9 cellular contexts compared by ENCODE assay signal in the genomic region with DNA sequence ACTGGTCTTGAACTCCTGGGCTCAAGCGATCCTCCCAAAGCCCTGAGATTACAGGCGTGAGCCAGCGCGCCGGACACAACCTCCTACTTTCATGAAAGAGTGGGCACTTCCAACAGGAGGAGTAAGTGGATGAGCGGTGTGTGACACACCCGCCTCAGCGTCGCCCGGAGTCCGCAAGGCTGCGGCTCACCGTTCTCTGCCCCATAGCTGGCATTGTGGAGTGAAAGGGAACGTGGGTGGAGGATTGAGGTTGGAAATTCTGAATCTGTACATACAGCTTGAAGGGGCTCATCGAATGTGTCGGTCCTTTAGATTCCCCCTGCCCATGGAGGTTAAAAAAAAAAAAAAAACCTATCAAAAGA. TPM values are rescaled to one million over a fixed set of nuclear protein-coding genes. Genes with fewer than 3 reads are reported as not detected.
DNase-seq lines count a peak whose midpoint lies in the region; ATAC-seq, FAIRE-seq and TF ChIP-seq lines count a peak whose summit lies in the region.
"Had no signal": no experiment of that assay in that cellular context is flagged by ENCODE, and none has a peak within 500 bp of the region (broad histone marks: within the 10 kb centered on the region; RNA-seq: fewer than 3 reads in every experiment).

No MANE protein-coding gene starts in this region.

- in situ Hi-C loops in GM12878 (cut with MboI), result no loop called here

- TF ChIP-seq RAD21 in GM12878 (IDR thresholded peaks at IDR 0.05; ENCODE audit: insufficient read depth, low read depth, low read length), result no peak

- peak; percentile 93 for DNase-seq in RKO (ENCODE audit: low spot score)
- DNase-seq in GM12878 (ENCODE audit: low read depth, low spot score), result no peak
- peak; percentile 66 for DNase-seq in left lobe of liver (ENCODE audit: low spot score)
- peak; percentile 48 to 53 for DNase-seq in stimulated activated CD4-positive, alpha-beta T cell treated with anti-CD3 and anti-CD28 coated beads, Interleukin-2, amount 100 ng/mL, for 48 hours
- DNase-seq in GM03348 (ENCODE audit: low spot score), result no peak
- DNase-seq in cerebellum (ENCODE audit: low spot score), result no peak

- POLR2A ChIA-PET in GM12878 (lab: Charles Lee), result interaction anchor here (0.7 to 1.4 kb wide), 3 partner anchors 14 to 1291 kb away, joined by 3 to 10 read pairs (median 3); no protein-coding TSS in a partner anchor

- no peak for FAIRE-seq in GM12878 (lab: Jason Lieb, UNC)
- FAIRE-seq: endometrium had no signal

- no peak for TF ChIP-seq POLR2A in GM12878 (IDR thresholded peaks at IDR 0.05; ENCODE audit: low read depth, low read length)

- SMC1A ChIA-PET in GM12878 (lab: Charles Lee; ENCODE audit: uncharacterized antibody, unreplicated experiment), result interaction anchor here (0.8 to 1.4 kb wide), 3 partner anchors 19 to 98 kb away, joined by 3 to 5 read pairs (median 4); no protein-coding TSS in a partner anchor

- peak overlapping the region; percentile 64 for H3K9ac ChIP-seq in GM12878 (ENCODE audit: control insufficient read depth, insufficient read depth, low read length)

- no peaks in the 10 kb centered on the region; the same call in 1 of the 2 replicates for H3K4me1 ChIP-seq in GM12878 (ENCODE audit: control insufficient read depth, insufficient read depth, low read length)

- no peak overlapping the region for H3K27ac ChIP-seq in GM12878 (ENCODE audit: control insufficient read depth, insufficient read depth)

- CTCF ChIA-PET in GM12878 (lab: Yijun Ruan, JAX), result interaction anchor here (1.3 to 1.8 kb wide), 2 partner anchors 14 to 25 kb away, joined by 4 to 8 read pairs; no protein-coding TSS in a partner anchor

- no peak for TF ChIP-seq CTCF in GM12878 (IDR thresholded peaks at IDR 0.05 in 2 of 3, conservative IDR thresholded peaks at IDR 0.05 in 1 of 3; ENCODE audit: control insufficient read depth in 2 of 3, extremely low read depth in 1 of 3, insufficient read depth in 1 of 3, low read depth in 3 of 3, low read length in 3 of 3)

- no peaks in the 10 kb centered on the region for H3K79me2 ChIP-seq in GM12878 (ENCODE audit: control insufficient read depth, insufficient read depth, low read length)

- TF ChIP-seq EP300 in GM12878 (IDR thresholded peaks at IDR 0.05; ENCODE audit: borderline replicate concordance in 1 of 2, control insufficient read depth in 1 of 2, low read depth in 2 of 2, low read length in 2 of 2), result no peak

- no TSS peak for BruUV-seq in GM12878 (replicated peaks; lab: Mats Ljungman, UMichigan)

- ATAC-seq in GM18870 (IDR thresholded peaks at IDR 0.05; ENCODE audit: unreplicated experiment) (peak; percentile 24), HG02938 (IDR thresholded peaks at IDR 0.05; ENCODE audit: unreplicated experiment) (peak; percentile 28), GM12878 (peak; percentile 18), left lobe of liver (peak; percentile 67)

- H3K27me3 ChIP-seq in GM12878 (replicated peaks in 1 of 2; ENCODE audit: control insufficient read depth in 2 of 2, insufficient read depth in 2 of 2, low read length in 1 of 2), result peaks cover 0 to 3% of the 10 kb centered on the region in 2 experiments; a peak in 2 of 4 replicates

- H3K4me3 ChIP-seq in GM12878, result peak overlapping the region; percentile 77

- H3K4me2 ChIP-seq in GM12878 (ENCODE audit: control insufficient read depth, insufficient read depth), result peak overlapping the region; percentile 68

- RAD21 ChIA-PET in GM12878 (lab: Charles Lee; ENCODE audit: unreplicated experiment), result interaction anchor here (0.9 to 3.3 kb wide), 4 partner anchors 13 to 191 kb away, joined by 3 to 22 read pairs (median 8); no protein-coding TSS in a partner anchor

- 32% methylated on average over 16 of the region's 16 CpGs for WGBS in GM12878 (ENCODE audit: insufficient coverage, insufficient replicate concordance, low lambda C conversion rate, missing lambda C conversion rate)

- intact Hi-C loops in GM12878 (cut with micrococcal nuclease; ENCODE audit: unreplicated experiment), result no loop called here

- H2AFZ ChIP-seq in GM12878 (ENCODE audit: control insufficient read depth, low read depth, low read length), result peak overlapping the region; percentile 88

- no peaks in the 10 kb centered on the region for H4K20me1 ChIP-seq in GM12878 (ENCODE audit: control insufficient read depth, insufficient read depth)

- H3K9me3 ChIP-seq in GM12878 (replicated peaks; ENCODE audit: control insufficient read depth, insufficient read depth, low read length), result no peaks in the 10 kb centered on the region

- H3K36me3 ChIP-seq in GM12878 (ENCODE audit: control insufficient read depth in 2 of 2, insufficient read depth in 2 of 2, low read length in 1 of 2), result no peaks in the 10 kb centered on the region

RNA-seq across cellular contexts. Expression of a gene that starts 0.5 kb away (rescaled TPM):
- total RNA-seq in GM12878 (2013; cell fraction: nucleolus; rRNA removed), result 4.0 and 4.3 TPM in 2 replicates
- total RNA-seq in GM12878 (2014; rRNA removed) (6.9 and 11.1 TPM in 2 replicates), GM12878 (2014; rRNA removed; fragmentation: Illumina TruSeq; extraction: Trizol) (14.7 and 15.6 TPM in 2 replicates), GM12878 (2021) (11.0 and 11.4 TPM in 2 replicates), left lobe of liver (82.1 TPM), cerebellum (36.8 TPM)
- 12.7 TPM for polyA plus RNA-seq in GM12878 (2011; ENCODE audit: low read depth)
- polyA plus RNA-seq in GM12878 (2011; rRNA removed) (2.8 and 3.4 TPM in 2 replicates), GM12878 (2014; fragmentation: Illumina TruSeq; extraction: Trizol) (15.6 and 17.8 TPM in 2 replicates), GM12878 (2014; fragmentation: Nextera tagmentation; extraction: Ambion mirVana) (10 to 100 TPM in 1 of 2 experiments, 1 to 10 TPM in 1; 5.1 to 10.0 TPM), GM12878 (2014; rRNA removed) (10.0 and 12.6 TPM in 2 replicates), GM12878 (2016; fragmentation: Nextera tagmentation; extraction: Ambion mirVana) (10 to 100 TPM; 10.9 to 13.7 TPM)
- 1.3 and 1.6 TPM in 2 replicates for polyA plus RNA-seq in GM12878 (2011; cell fraction: cytosol; rRNA removed)
- 0.45 and 0.51 TPM in 2 replicates for polyA plus RNA-seq in GM12878 (2011; cell fraction: nucleus; rRNA removed)
- 17.3 and 17.8 TPM in 2 replicates for polyA plus RNA-seq in GM12878 (2012)
- 0.73 and 1.1 TPM in 2 replicates for polyA minus RNA-seq in GM12878 (2011; rRNA and poly(A)+ RNA removed)
- polyA minus RNA-seq in GM12878 (2011; cell fraction: cytosol; rRNA and poly(A)+ RNA removed), result not detected in 2 replicates
- polyA minus RNA-seq in GM12878 (2011; cell fraction: nucleus; rRNA and poly(A)+ RNA removed), result 0.24 and 0.38 TPM in 2 replicates

RNA-seq across cellular contexts. Expression of a gene that starts 46.3 kb away (rescaled TPM):
- 100 and 110 TPM in 2 replicates for total RNA-seq in GM12878 (2013; cell fraction: nucleolus; rRNA removed)
- total RNA-seq in GM12878 (2014; rRNA removed) (12.5 and 13.3 TPM in 2 replicates), GM12878 (2014; rRNA removed; fragmentation: Illumina TruSeq; extraction: Trizol) (8.0 and 8.1 TPM in 2 replicates), GM12878 (2021) (30.0 and 31.7 TPM in 2 replicates), left lobe of liver (31.3 TPM), cerebellum (20.5 TPM)
- polyA plus RNA-seq in GM12878 (2011; ENCODE audit: low read depth), result 7.3 TPM
- polyA plus RNA-seq in GM12878 (2011; rRNA removed) (18.8 and 27.8 TPM in 2 replicates), GM12878 (2014; fragmentation: Illumina TruSeq; extraction: Trizol) (8.6 and 16.9 TPM in 2 replicates), GM12878 (2014; fragmentation: Nextera tagmentation; extraction: Ambion mirVana) (1 to 10 TPM; 2.5 to 2.6 TPM), GM12878 (2014; rRNA removed) (21.1 and 23.3 TPM in 2 replicates), GM12878 (2016; fragmentation: Nextera tagmentation; extraction: Ambion mirVana) (10 to 100 TPM; 19.0 to 22.0 TPM)
- polyA plus RNA-seq in GM12878 (2011; cell fraction: cytosol; rRNA removed), result 31.9 and 34.2 TPM in 2 replicates
- 45.1 and 52.6 TPM in 2 replicates for polyA plus RNA-seq in GM12878 (2011; cell fraction: nucleus; rRNA removed)
- polyA plus RNA-seq in GM12878 (2012), result 11.9 and 19.2 TPM in 2 replicates
- 21.3 and 31.5 TPM in 2 replicates for polyA minus RNA-seq in GM12878 (2011; rRNA and poly(A)+ RNA removed)
- 8.9 and 10.2 TPM in 2 replicates for polyA minus RNA-seq in GM12878 (2011; cell fraction: cytosol; rRNA and poly(A)+ RNA removed)
- polyA minus RNA-seq in GM12878 (2011; cell fraction: nucleus; rRNA and poly(A)+ RNA removed), result 17.2 and 26.6 TPM in 2 replicates

RNA-seq across cellular contexts. Expression of a gene that starts 51.2 kb away (rescaled TPM):
- total RNA-seq in GM12878 (2013; cell fraction: nucleolus; rRNA removed), result not detected in 2 replicates
- total RNA-seq in GM12878 (2014; rRNA removed) (not detected in 2 replicates), GM12878 (2014; rRNA removed; fragmentation: Illumina TruSeq; extraction: Trizol) (not detected in 2 replicates), GM12878 (2021) (not detected in 2 replicates), left lobe of liver (0.48 TPM), cerebellum (1.2 TPM)
- polyA plus RNA-seq in GM12878 (2011; ENCODE audit: low read depth), result not detected
- polyA plus RNA-seq in GM12878 (2011; rRNA removed) (not detected in 2 replicates), GM12878 (2014; fragmentation: Illumina TruSeq; extraction: Trizol) (not detected in 2 replicates), GM12878 (2014; fragmentation: Nextera tagmentation; extraction: Ambion mirVana) (not detected), GM12878 (2014; rRNA removed) (0.18 TPM in 1 of 2 replicates, not detected in the other), GM12878 (2016; fragmentation: Nextera tagmentation; extraction: Ambion mirVana) (not detected)
- not detected in 2 replicates for polyA plus RNA-seq in GM12878 (2011; cell fraction: cytosol; rRNA removed)
- polyA plus RNA-seq in GM12878 (2011; cell fraction: nucleus; rRNA removed), result not detected in 2 replicates
- not detected in 2 replicates for polyA plus RNA-seq in GM12878 (2012)
- not detected in 2 replicates for polyA minus RNA-seq in GM12878 (2011; rRNA and poly(A)+ RNA removed)
- polyA minus RNA-seq in GM12878 (2011; cell fraction: cytosol; rRNA and poly(A)+ RNA removed), result not detected in 2 replicates
- not detected in 2 replicates for polyA minus RNA-seq in GM12878 (2011; cell fraction: nucleus; rRNA and poly(A)+ RNA removed)

RNA-seq across cellular contexts. Expression of a gene that starts 51.3 kb away (rescaled TPM):
- not detected in 2 replicates for total RNA-seq in GM12878 (2013; cell fraction: nucleolus; rRNA removed)
- total RNA-seq in GM12878 (2014; rRNA removed) (not detected in 2 replicates), GM12878 (2014; rRNA removed; fragmentation: Illumina TruSeq; extraction: Trizol) (not detected in 2 replicates), GM12878 (2021) (not detected in 2 replicates), left lobe of liver (not detected), cerebellum (not detected)
- not detected for polyA plus RNA-seq in GM12878 (2011; ENCODE audit: low read depth)
- polyA plus RNA-seq in GM12878 (2011; rRNA removed) (not detected in 2 replicates), GM12878 (2014; fragmentation: Illumina TruSeq; extraction: Trizol) (not detected in 2 replicates), GM12878 (2014; fragmentation: Nextera tagmentation; extraction: Ambion mirVana) (not detected), GM12878 (2014; rRNA removed) (not detected in 2 replicates), GM12878 (2016; fragmentation: Nextera tagmentation; extraction: Ambion mirVana) (not detected)
- polyA plus RNA-seq in GM12878 (2011; cell fraction: cytosol; rRNA removed), result not detected in 2 replicates
- polyA plus RNA-seq in GM12878 (2011; cell fraction: nucleus; rRNA removed), result not detected in 2 replicates
- not detected in 2 replicates for polyA plus RNA-seq in GM12878 (2012)
- polyA minus RNA-seq in GM12878 (2011; rRNA and poly(A)+ RNA removed), result not detected in 2 replicates
- polyA minus RNA-seq in GM12878 (2011; cell fraction: cytosol; rRNA and poly(A)+ RNA removed), result not detected in 2 replicates
- polyA minus RNA-seq in GM12878 (2011; cell fraction: nucleus; rRNA and poly(A)+ RNA removed), result not detected in 2 replicates

Comparison
In these comparisons a context has a peak if more than half of its experiments do, and no peak if none do; other contexts are left out.
1. DNase-seq: peak in RKO (single experiment), left lobe of liver (single experiment) and stimulated activated CD4-positive, alpha-beta T cell treated with anti-CD3 and anti-CD28 coated beads, Interleukin-2, amount 100 ng/mL, for 48 hours (2 of 2); none in GM12878 (single experiment), GM03348 (single experiment) and cerebellum (single experiment).
2. Peak in every context shown above with its lines, with median percentiles within 50 percentile points of each other: ATAC-seq.